Comparison of ENCODE assay signal across 24 cellular contexts in the genomic region with DNA sequence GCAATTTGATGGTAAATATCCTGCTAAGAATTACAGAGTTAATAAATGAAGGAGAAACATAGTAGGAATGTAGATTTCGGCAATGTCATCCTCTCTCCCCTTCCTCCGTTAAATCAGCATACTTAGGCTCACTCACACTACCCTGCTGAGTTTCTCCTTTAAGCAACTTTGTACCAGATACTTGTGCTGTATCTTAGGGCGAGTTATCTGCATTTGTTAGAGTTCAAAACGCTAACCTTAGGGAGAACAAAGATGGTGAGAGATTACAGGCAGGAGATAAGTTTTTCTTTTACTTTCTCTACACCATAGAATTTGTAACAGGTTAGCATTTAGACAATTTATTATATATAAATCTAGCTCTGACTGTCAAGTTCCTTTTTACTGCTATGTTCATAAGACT. TPM values are rescaled to one million over a fixed set of nuclear protein-coding genes. Genes with fewer than 3 reads are reported as not detected.
DNase-seq lines count a peak whose midpoint lies in the region; ATAC-seq and TF ChIP-seq lines count a peak whose summit lies in the region.
"Had no signal": no experiment of that assay in that cellular context is flagged by ENCODE, and none has a peak within 500 bp of the region (broad histone marks: within the 10 kb centered on the region; RNA-seq: fewer than 3 reads in every experiment).

No MANE protein-coding gene starts in this region.

- 15% methylated on average over 4 of the region's 4 CpGs for WGBS in smooth muscle cell (ENCODE audit: low lambda C conversion rate)

- CTCF ChIA-PET in activated CD8-positive, alpha-beta memory T cell treated with anti-CD3 and anti-CD28 coated beads, Interleukin-2, amount 10 ng/mL, durations not matched to agents 7 days and 5 days (lab: Charles Lee), result no interaction called here

- peaks cover 9% of the 10 kb centered on the region for H3K36me3 Mint-ChIP-seq in activated CD8-positive, alpha-beta memory T cell treated with anti-CD3 and anti-CD28 coated beads, Interleukin-2, amount 10 ng/mL, durations not matched to agents 7 days and 5 days
- peaks cover 4% of the 10 kb centered on the region for H3K36me3 Mint-ChIP-seq in T-helper 1 cell treated with Interleukin-12 subunit alpha and Interleukin-12 subunit beta and Interleukin-4 antibody, amounts not matched to agents 30 μg/mL and 1 μg/mL, for 36 hours (ENCODE audit: low read depth)
- no peaks in the 10 kb centered on the region for H3K36me3 Mint-ChIP-seq in nephron progenitor cell (ENCODE audit: low read depth)

- peaks cover 3% of the 10 kb centered on the region for H3K9me3 Mint-ChIP-seq in activated CD8-positive, alpha-beta memory T cell treated with anti-CD3 and anti-CD28 coated beads, Interleukin-2, amount 10 ng/mL, durations not matched to agents 7 days and 5 days (ENCODE audit: low read depth)
- peaks cover 5% of the 10 kb centered on the region for H3K9me3 Mint-ChIP-seq in T-helper 1 cell treated with Interleukin-12 subunit alpha and Interleukin-12 subunit beta and Interleukin-4 antibody, amounts not matched to agents 30 μg/mL and 1 μg/mL, for 36 hours
- no peaks in the 10 kb centered on the region for H3K9me3 Mint-ChIP-seq in nephron progenitor cell

- no peak overlapping the region for H3K4me3 ChIP-seq in smooth muscle cell
- H3K4me3 ChIP-seq: ovary, suprapubic skin had no signal

- H3K79me2 ChIP-seq in smooth muscle cell (ENCODE audit: low read depth), result no peaks in the 10 kb centered on the region

- H4K20me1 ChIP-seq in smooth muscle cell (ENCODE audit: low read depth), result no peaks in the 10 kb centered on the region

- H3K27ac ChIP-seq in smooth muscle cell (ENCODE audit: low read depth), result no peak overlapping the region
- H3K27ac ChIP-seq: brain microvascular endothelial cell, KMS-11, ovary, suprapubic skin had no signal

- H3K36me3 ChIP-seq in smooth muscle cell (ENCODE audit: low read depth), result no peaks in the 10 kb centered on the region
- H3K36me3 ChIP-seq: BE2C, brain microvascular endothelial cell, ovary, suprapubic skin had no signal

- H3K4me2 ChIP-seq in smooth muscle cell, result peak overlapping the region; percentile 1
- H3K4me2 ChIP-seq: KMS-11 had no signal

- H3K27ac Mint-ChIP-seq in activated CD8-positive, alpha-beta memory T cell treated with anti-CD3 and anti-CD28 coated beads, Interleukin-2, amount 10 ng/mL, durations not matched to agents 7 days and 5 days, result no peak overlapping the region
- peak overlapping the region; percentile 47 for H3K27ac Mint-ChIP-seq in T-helper 1 cell treated with Interleukin-12 subunit alpha and Interleukin-12 subunit beta and Interleukin-4 antibody, amounts not matched to agents 30 μg/mL and 1 μg/mL, for 36 hours
- no peak overlapping the region for H3K27ac Mint-ChIP-seq in nephron progenitor cell
- H3K27ac Mint-ChIP-seq: stimulated activated naive B cell treated with anti-CD40 and anti-IgM and Interleukin-4, amounts not matched to agents 10 μg/mL and 1 μg/mL and 100 μg/mL, for 72 hours had no signal

- no peaks in the 10 kb centered on the region for H3K27me3 ChIP-seq in smooth muscle cell (ENCODE audit: low read depth)
- H3K27me3 ChIP-seq: BE2C, brain microvascular endothelial cell, ovary, suprapubic skin had no signal

- H3K4me1 ChIP-seq in smooth muscle cell (ENCODE audit: low read depth), result no peaks in the 10 kb centered on the region

- no peaks in the 10 kb centered on the region for H3K27me3 Mint-ChIP-seq in activated CD8-positive, alpha-beta memory T cell treated with anti-CD3 and anti-CD28 coated beads, Interleukin-2, amount 10 ng/mL, durations not matched to agents 7 days and 5 days
- H3K27me3 Mint-ChIP-seq in T-helper 1 cell treated with Interleukin-12 subunit alpha and Interleukin-12 subunit beta and Interleukin-4 antibody, amounts not matched to agents 30 μg/mL and 1 μg/mL, for 36 hours (ENCODE audit: low read depth), result no peaks in the 10 kb centered on the region
- no peaks in the 10 kb centered on the region for H3K27me3 Mint-ChIP-seq in nephron progenitor cell (ENCODE audit: low read depth, poor library complexity)
- H3K27me3 Mint-ChIP-seq: stimulated activated naive B cell treated with anti-CD40 and anti-IgM and Interleukin-4, amounts not matched to agents 10 μg/mL and 1 μg/mL and 100 μg/mL, for 72 hours had no signal

- peak overlapping the region; percentile 17 for H2AFZ ChIP-seq in smooth muscle cell (ENCODE audit: low read depth)

- no peak for DNase-seq in activated CD8-positive, alpha-beta memory T cell treated with anti-CD3 and anti-CD28 coated beads, Interleukin-2, amount 10 ng/mL, durations not matched to agents 7 days and 5 days
- no peak for DNase-seq in activated CD8-positive, alpha-beta memory T cell treated with anti-CD3 and anti-CD28 coated beads for 24 hours
- DNase-seq in iPS DF 4.7 (ENCODE audit: extremely low read depth, low spot score) (peak; percentile 22), smooth muscle cell (lab: John Stamatoyannopoulos, UW; ENCODE audit: unreplicated experiment) (no peak), NCI-H1694 treated with DMSO at 0.1 percent for 48 hours (lab: John Stamatoyannopoulos, UW) (no peak), nephron progenitor cell (no peak)
- DNase-seq: activated CD4-positive, alpha-beta T cell treated with anti-CD3 and anti-CD28 coated beads, Interleukin-2, amount 50 U/mL, for 48 hours; activated gamma-delta T cell; BE2C; brain microvascular endothelial cell; COR-L47; DMS79; NCI-H2171; NCI-H524 treated with DMSO at 0.1 percent for 48 hours; ovary; stimulated activated CD4-positive, alpha-beta T cell treated with anti-CD3 and anti-CD28 coated beads, Interleukin-2, amount 100 ng/mL, for 48 hours; stimulated activated naive B cell treated with anti-CD40 and anti-IgM and Interleukin-4, amounts not matched to agents 10 μg/mL and 1 μg/mL and 100 μg/mL, for 72 hours; T-helper 9 cell had no signal

- peak; percentile 70 for ATAC-seq in activated CD8-positive, alpha-beta memory T cell treated with anti-CD3 and anti-CD28 coated beads, Interleukin-2, amount 10 ng/mL, durations not matched to agents 7 days and 5 days
- no peak for ATAC-seq in GM19397 (IDR thresholded peaks at IDR 0.05; ENCODE audit: unreplicated experiment)
- ATAC-seq: stimulated activated naive B cell treated with anti-CD40 and anti-IgM and Interleukin-4, amounts not matched to agents 10 μg/mL and 1 μg/mL and 100 μg/mL, for 72 hours had no signal

- H3K4me3 Mint-ChIP-seq in activated CD8-positive, alpha-beta memory T cell treated with anti-CD3 and anti-CD28 coated beads, Interleukin-2, amount 10 ng/mL, durations not matched to agents 7 days and 5 days, result no peak overlapping the region
- H3K4me3 Mint-ChIP-seq in T-helper 1 cell treated with Interleukin-12 subunit alpha and Interleukin-12 subunit beta and Interleukin-4 antibody, amounts not matched to agents 30 μg/mL and 1 μg/mL, for 36 hours, result no peak overlapping the region
- H3K4me3 Mint-ChIP-seq in nephron progenitor cell, result no peak overlapping the region
- H3K4me3 Mint-ChIP-seq: stimulated activated naive B cell treated with anti-CD40 and anti-IgM and Interleukin-4, amounts not matched to agents 10 μg/mL and 1 μg/mL and 100 μg/mL, for 72 hours had no signal

- TF ChIP-seq CTCF in smooth muscle cell (IDR thresholded peaks at IDR 0.05; ENCODE audit: borderline replicate concordance, insufficient read depth, poor library complexity, severe bottlenecking) (no peak), nephron progenitor cell (IDR thresholded peaks at IDR 0.05) (no peak)

- H3F3A ChIP-seq in smooth muscle cell (ENCODE audit: low read depth), result peaks cover 4% of the 10 kb centered on the region

- H3K4me1 Mint-ChIP-seq in activated CD8-positive, alpha-beta memory T cell treated with anti-CD3 and anti-CD28 coated beads, Interleukin-2, amount 10 ng/mL, durations not matched to agents 7 days and 5 days, result peaks cover 28% of the 10 kb centered on the region
- H3K4me1 Mint-ChIP-seq in T-helper 1 cell treated with Interleukin-12 subunit alpha and Interleukin-12 subunit beta and Interleukin-4 antibody, amounts not matched to agents 30 μg/mL and 1 μg/mL, for 36 hours (ENCODE audit: low read depth), result peaks cover 29% of the 10 kb centered on the region
- peaks cover 10% of the 10 kb centered on the region for H3K4me1 Mint-ChIP-seq in nephron progenitor cell

- H3K9me3 ChIP-seq in smooth muscle cell (replicated peaks; ENCODE audit: low read depth), result no peaks in the 10 kb centered on the region
- H3K9me3 ChIP-seq: BE2C, ovary had no signal

- H3K9ac ChIP-seq in smooth muscle cell (ENCODE audit: low read depth), result no peak overlapping the region
- H3K9ac ChIP-seq: KMS-11 had no signal

RNA-seq across cellular contexts. Expression of a gene that starts 22.0 kb away (rescaled TPM):
- total RNA-seq in activated CD8-positive, alpha-beta memory T cell treated with anti-CD3 and anti-CD28 coated beads, Interleukin-2, amount 10 ng/mL, durations not matched to agents 7 days and 5 days, result not detected
- not detected in 2 replicates for total RNA-seq in smooth muscle cell
- not detected in 2 replicates for polyA plus RNA-seq in smooth muscle cell
- total RNA-seq: HT1080, lung microvascular endothelial cell had no signal
